10 cellular contexts compared by ENCODE assay signal in genomic region chr19:44451687-44452086, GRCh38. TPM values are rescaled to one million over a fixed set of nuclear protein-coding genes. Genes with fewer than 3 reads are reported as not detected.
"Had no signal": no experiment of that assay in that cellular context is flagged by ENCODE, and none has a peak within 500 bp of the region (broad histone marks: within the 10 kb centered on the region; RNA-seq: fewer than 3 reads in every experiment).

No MANE protein-coding gene starts in this region.

- H3K27ac Mint-ChIP-seq: HFFc6 had no signal

- FAIRE-seq: HTR-8/SVneo had no signal

- H3K36me3 ChIP-seq: HAP-1 had no signal

- H3K27me3 Mint-ChIP-seq: IgD-negative memory B cell had no signal

- DNase-seq: GM23248, GOT3, H7, HFFc6, KBM-7 had no signal

- ATAC-seq: HCT116 had no signal

- H3K4me3 Mint-ChIP-seq: HFFc6 had no signal

- H3K4me1 ChIP-seq: HAP-1 had no signal

- H3K27ac ChIP-seq: GM23248 had no signal

- H3K4me3 ChIP-seq: GM23248, HAP-1 had no signal

- H2AFZ ChIP-seq: GM23248 had no signal

- H3K9ac ChIP-seq: GM23248 had no signal

RNA-seq across cellular contexts. Expression of gene ZNF229, which starts 3.4 kb away (rescaled TPM):
- total RNA-seq: HT-29 had no signal

RNA-seq across cellular contexts. Expression of gene ZNF285, which starts 50.3 kb away (rescaled TPM):
- total RNA-seq: HT-29 had no signal
